ENCODE assay signal across 8 cellular contexts in the genomic region with DNA sequence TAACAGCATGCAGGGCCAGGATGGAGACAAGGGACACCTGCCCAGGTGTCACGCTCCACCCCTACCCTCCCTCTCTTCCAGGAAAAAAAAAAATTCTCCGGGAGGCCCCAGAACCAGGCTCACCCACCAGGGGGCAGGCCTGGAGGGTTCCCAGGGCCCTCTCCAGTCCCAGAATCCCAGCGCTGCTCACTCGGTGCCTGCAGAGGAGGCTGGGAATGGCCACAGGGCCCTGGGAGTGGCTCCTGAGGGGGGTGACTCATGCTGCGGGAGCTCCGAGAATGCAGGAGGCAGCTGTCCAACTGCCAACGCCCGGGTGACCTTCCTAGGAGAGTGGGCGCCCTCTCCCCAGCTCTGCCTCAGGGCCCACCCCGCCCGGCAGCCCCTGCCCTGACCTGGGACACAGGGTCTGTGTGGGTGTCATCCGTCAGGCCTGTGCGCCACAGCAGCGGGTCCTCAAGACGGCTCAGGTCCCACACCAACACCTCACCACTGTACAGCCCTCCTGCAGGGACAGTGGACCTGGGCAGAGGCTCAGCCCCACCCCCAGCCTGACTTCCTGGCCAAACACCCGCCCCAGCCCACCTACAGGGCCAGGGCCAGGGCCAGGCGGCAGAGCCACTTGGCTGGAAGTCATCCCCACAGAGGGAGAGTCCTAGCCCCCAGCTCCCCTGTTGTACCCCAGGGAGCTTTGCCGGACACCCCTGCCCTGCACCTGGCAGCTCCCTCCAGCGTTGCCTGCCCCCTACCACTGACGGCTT. TPM values are rescaled to one million over a fixed set of nuclear protein-coding genes. Genes with fewer than 3 reads are reported as not detected.
DNase-seq lines count a peak whose midpoint lies in the region; ATAC-seq, FAIRE-seq and TF ChIP-seq lines count a peak whose summit lies in the region.

No MANE protein-coding gene starts in this region.

- no peaks in the 10 kb centered on the region for H3K9me3 ChIP-seq in ovary

- TF ChIP-seq CTCF in CD14-positive monocyte (IDR thresholded peaks at IDR 0.05) (peak; percentile 19), foreskin keratinocyte (conservative IDR thresholded peaks at IDR 0.05) (peak; percentile 97), ovary (IDR thresholded peaks at IDR 0.05) (peak; percentile 57 to 74 (median 61))

- H3K9me3 Mint-ChIP-seq in CD14-positive monocyte = no peaks in the 10 kb centered on the region
- no peaks in the 10 kb centered on the region for H3K9me3 Mint-ChIP-seq in effector memory CD8-positive, alpha-beta T cell

- ATAC-seq in foreskin keratinocyte (peak; percentile 95), GM18520 (IDR thresholded peaks at IDR 0.05; ENCODE audit: unreplicated experiment) (no peak)
- ATAC-seq in effector memory CD8-positive, alpha-beta T cell (replicated peaks) = no peak

- H3K36me3 ChIP-seq in ovary = no peaks in the 10 kb centered on the region

- intact Hi-C loops in CD14-positive monocyte (cut with micrococcal nuclease) = no loop called here
- intact Hi-C loops in ovary (cut with DNase I) = loop anchor here in 2 of 4 donors (2.0 to 5.0 kb wide), 2 partner anchors 57 to 67 kb away; a partner anchor contains a TSS

- TF ChIP-seq POLR2A in ovary (IDR thresholded peaks at IDR 0.05) = no peak

- WGBS in ovary, 3 donors = 13 to 18% (median 15%) methylated on average over 20 of the region's 20 CpGs

- no peak for TF ChIP-seq EP300 in ovary (IDR thresholded peaks at IDR 0.05)

- DNase-seq in CD14-positive monocyte (ENCODE audit: low spot score) (no peak), HTR-8/SVneo (ENCODE audit: insufficient read length, low spot score) (peak; percentile 95), SW 1271 (lab: John Stamatoyannopoulos, UW) (peak; percentile 97 to 99), foreskin keratinocyte (peak; percentile 88 to 94), ovary (peak; percentile 85 to 92 (median 88))
- no peak for DNase-seq in effector memory CD8-positive, alpha-beta T cell
- DNase-seq in stimulated activated naive CD4-positive, alpha-beta T cell (lab: John Stamatoyannopoulos, UW) = no peak

- H3K27ac ChIP-seq in foreskin keratinocyte = peak overlapping the region; percentile 30
- H3K27ac ChIP-seq in ovary = peak overlapping the region; percentile 41 to 78

- no peak overlapping the region for H3K4me3 Mint-ChIP-seq in CD14-positive monocyte
- no peak overlapping the region for H3K4me3 Mint-ChIP-seq in effector memory CD8-positive, alpha-beta T cell

- H3K4me1 ChIP-seq in foreskin keratinocyte (peaks cover 6% of the 10 kb centered on the region), ovary (ENCODE audit: insufficient read depth) (peaks cover 14% of the 10 kb centered on the region)

- H3K27me3 ChIP-seq in foreskin keratinocyte (no peaks in the 10 kb centered on the region), ovary (no peaks in the 10 kb centered on the region)

- no peaks in the 10 kb centered on the region for H3K27me3 Mint-ChIP-seq in CD14-positive monocyte (ENCODE audit: low read depth in 3 of 3)
- no peaks in the 10 kb centered on the region for H3K27me3 Mint-ChIP-seq in effector memory CD8-positive, alpha-beta T cell

- H3K4me1 Mint-ChIP-seq in CD14-positive monocyte = no peaks in the 10 kb centered on the region
- no peaks in the 10 kb centered on the region for H3K4me1 Mint-ChIP-seq in effector memory CD8-positive, alpha-beta T cell (ENCODE audit: low read depth in 2 of 2)

- peak; percentile 79 for FAIRE-seq in HTR-8/SVneo (lab: Jason Lieb, UNC)

- H3K36me3 Mint-ChIP-seq in CD14-positive monocyte = peaks cover 30 to 61% of the 10 kb centered on the region in 2 donors
- peaks cover 41% of the 10 kb centered on the region for H3K36me3 Mint-ChIP-seq in effector memory CD8-positive, alpha-beta T cell (ENCODE audit: insufficient read depth)

- H3K27ac Mint-ChIP-seq in CD14-positive monocyte = no peak overlapping the region
- H3K27ac Mint-ChIP-seq in effector memory CD8-positive, alpha-beta T cell = peak overlapping the region in 1 of 2 donors; percentile 46

- no peak overlapping the region for H3K4me3 ChIP-seq in ovary

RNA-seq across cellular contexts. Expression of a gene that starts 21.2 kb away (rescaled TPM):
- polyA plus RNA-seq in CD14-positive monocyte = 1 to 10 TPM; 1.5 to 1.9 TPM
- 66.6 and 77.3 TPM in 2 replicates for total RNA-seq in foreskin keratinocyte
- 84.8 and 92.9 TPM in 2 replicates for polyA plus RNA-seq in foreskin keratinocyte
- 10 to 100 TPM; 17.7 to 87.5 (median 25.8) TPM for total RNA-seq in ovary
- polyA plus RNA-seq in ovary = 10 to 100 TPM in 1 of 2 donors, 1 to 10 TPM in 1; 2.0 to 28.0 TPM

RNA-seq across cellular contexts. Expression of a gene that starts 53.6 kb away (rescaled TPM):
- polyA plus RNA-seq in CD14-positive monocyte (100 to 1,000 TPM; 114 to 124 TPM), foreskin keratinocyte (221 and 296 TPM in 2 replicates), ovary (100 to 1,000 TPM; 147 to 292 TPM)
- total RNA-seq in foreskin keratinocyte (400 and 487 TPM in 2 replicates), ovary (100 to 1,000 TPM; 119 to 328 (median 291) TPM)

Comparison
In these comparisons a context has a peak if more than half of its experiments do, and no peak if none do; other contexts are left out.
1. DNase-seq: peak in HTR-8/SVneo (single experiment), SW 1271 (2 of 2), foreskin keratinocyte (2 of 2) and ovary (5 of 5); none in CD14-positive monocyte (single experiment), effector memory CD8-positive, alpha-beta T cell (0 of 3) and stimulated activated naive CD4-positive, alpha-beta T cell (0 of 6).
2. CTCF ChIP-seq: peak in every context shown above with its lines; median percentile 97 in foreskin keratinocyte; 61 in ovary; 19 in CD14-positive monocyte.